8 cellular contexts compared by ENCODE assay signal in the genomic region with DNA sequence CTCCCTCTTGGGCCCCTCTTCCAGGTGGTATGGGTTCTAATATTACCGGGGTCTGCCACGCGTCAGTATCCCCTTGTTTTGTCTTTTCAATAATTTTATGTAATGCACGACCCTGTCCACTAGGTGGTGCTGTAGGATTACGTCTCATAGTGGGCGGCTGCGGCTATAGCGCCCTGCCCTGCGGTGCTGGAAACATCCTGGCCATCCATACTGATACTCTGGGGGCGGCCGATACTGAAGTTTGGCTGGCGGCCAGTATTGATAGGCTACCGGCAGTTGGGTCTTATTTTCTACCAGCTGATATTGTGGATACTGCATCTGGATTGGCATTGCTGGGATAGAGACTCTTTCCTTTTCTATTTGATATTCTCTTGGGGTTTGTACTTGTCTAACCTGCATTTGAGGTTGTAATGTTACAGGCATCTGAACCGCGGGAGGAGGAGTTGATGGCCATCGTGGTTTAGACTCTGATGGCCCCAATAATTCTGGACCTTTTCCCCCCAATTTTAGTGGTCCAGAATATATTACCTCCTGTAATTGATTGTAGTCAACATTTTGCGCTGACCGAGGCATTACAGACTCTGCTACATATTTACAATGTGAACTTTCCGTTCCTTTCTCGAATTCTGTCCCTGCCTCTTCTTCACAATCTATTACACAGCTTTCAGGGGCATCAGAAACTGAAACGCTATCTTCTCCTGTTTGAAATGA. TPM values are rescaled to one million over a fixed set of nuclear protein-coding genes. Genes with fewer than 3 reads are reported as not detected.
DNase-seq lines count a peak whose midpoint lies in the region; ATAC-seq, FAIRE-seq and TF ChIP-seq lines count a peak whose summit lies in the region.

No MANE protein-coding gene starts in this region.

- CTCF ChIA-PET in endothelial cell of umbilical vein (lab: Charles Lee) = interaction anchor here (0.9 to 2.2 kb wide), 7 partner anchors 10 to 276 kb away, joined by 3 to 19 read pairs (median 4); no protein-coding TSS in a partner anchor
- CTCF ChIA-PET in naive thymus-derived CD4-positive, alpha-beta T cell (lab: Charles Lee) = interaction anchor here (0.6 to 6.3 kb wide), 9 partner anchors 10 to 272 kb away, joined by 3 to 49 read pairs (median 4); a partner anchor contains a TSS

- in situ Hi-C loops in HAP-1 (cut with MboI; ENCODE audit: low sequenced_read_pairs) = loop anchor here (10.0 to 25.0 kb wide), 2 partner anchors 247 to 449 kb away; a partner anchor contains a TSS

- H3K36me3 Mint-ChIP-seq in naive thymus-derived CD4-positive, alpha-beta T cell = peaks cover 0 to 2% (median 0%) of the 10 kb centered on the region in 5 donors

- H3K36me3 ChIP-seq in HAP-1 (replicated peaks) (no peaks in the 10 kb centered on the region), endothelial cell of umbilical vein (ENCODE audit: control insufficient read depth in 2 of 2, extremely low read depth in 1 of 2, insufficient read depth in 2 of 2, low read length in 2 of 2) (no peaks in the 10 kb centered on the region)
- peaks cover 0 to 6% (median 2%) of the 10 kb centered on the region in 3 experiments for H3K36me3 ChIP-seq in naive thymus-derived CD4-positive, alpha-beta T cell (ENCODE audit: control insufficient read depth in 2 of 3, insufficient read depth in 3 of 3, low read length in 3 of 3)

- peaks cover 9 to 29% (median 20%) of the 10 kb centered on the region in 7 donors for H3K4me1 Mint-ChIP-seq in naive thymus-derived CD4-positive, alpha-beta T cell

- ATAC-seq in naive thymus-derived CD4-positive, alpha-beta T cell = no peak
- no peak for ATAC-seq in HG02938 (IDR thresholded peaks at IDR 0.05; ENCODE audit: unreplicated experiment)

- H3K9ac ChIP-seq in endothelial cell of umbilical vein (replicated peaks; ENCODE audit: extremely low read depth, insufficient read depth, low read length) = no peak overlapping the region

- POLR2A ChIA-PET in endothelial cell of umbilical vein (lab: Charles Lee) = no interaction called here
- POLR2A ChIA-PET in naive thymus-derived CD4-positive, alpha-beta T cell (lab: Charles Lee) = interaction anchor here (0.9 kb wide), 1 partner anchor 247 kb away, joined by 3 read pairs; no protein-coding TSS in a partner anchor

- peak; percentile 66 to 75 for TF ChIP-seq CTCF in endothelial cell of umbilical vein (IDR thresholded peaks at IDR 0.05; ENCODE audit: extremely low read depth in 1 of 2, insufficient read depth in 1 of 2, low read depth in 1 of 2, low read length in 2 of 2)

- DNase-seq in AG20443 (ENCODE audit: low spot score) (peak; percentile 67), HAP-1 (ENCODE audit: low spot score in 2 of 2) (peak; percentile 51 to 81), NCI-H82 (lab: John Stamatoyannopoulos, UW) (peak; percentile 92), endothelial cell of umbilical vein (ENCODE audit: low read depth, low spot score) (peak; percentile 69), substantia nigra (lab: John Stamatoyannopoulos, UW) (peak in 41 of 49 donors; percentile 21 to 93 (median 57))
- DNase-seq in activated CD8-positive, alpha-beta memory T cell treated with anti-CD3 and anti-CD28 coated beads for 4 hours (ENCODE audit: low read depth in 2 of 2) = peak; percentile 44 to 50
- peak; percentile 46 to 84 (median 71) for DNase-seq in naive thymus-derived CD4-positive, alpha-beta T cell

- H3K9me3 ChIP-seq in HAP-1 (no peaks in the 10 kb centered on the region), endothelial cell of umbilical vein (replicated peaks; ENCODE audit: control insufficient read depth, insufficient read depth, low read length) (no peaks in the 10 kb centered on the region)
- no peaks in the 10 kb centered on the region for H3K9me3 ChIP-seq in naive thymus-derived CD4-positive, alpha-beta T cell (ENCODE audit: control insufficient read depth in 2 of 3, low read length in 3 of 3)

- H3K27me3 ChIP-seq in HAP-1 (ENCODE audit: low read depth) = no peaks in the 10 kb centered on the region
- H3K27me3 ChIP-seq in endothelial cell of umbilical vein (ENCODE audit: control insufficient read depth in 2 of 2, insufficient read depth in 2 of 2, low read length in 2 of 2) = peaks cover 0 to 5% of the 10 kb centered on the region in 2 experiments
- H3K27me3 ChIP-seq in naive thymus-derived CD4-positive, alpha-beta T cell (ENCODE audit: control insufficient read depth in 2 of 2, insufficient read depth in 2 of 2, low read length in 2 of 2) = no peaks in the 10 kb centered on the region

- FAIRE-seq in endothelial cell of umbilical vein (lab: Jason Lieb, UNC) = peak; percentile 76

- peak overlapping the region in 1 of 9 donors; percentile 62 for H3K27ac Mint-ChIP-seq in naive thymus-derived CD4-positive, alpha-beta T cell

- dilution Hi-C loops in endothelial cell of umbilical vein (cut with MboI; ENCODE audit: extremely low pct_ligation_motif_present, low sequenced_read_pairs) = no loop called here

- no peaks in the 10 kb centered on the region for H3K9me1 ChIP-seq in endothelial cell of umbilical vein (replicated peaks; ENCODE audit: control insufficient read depth, extremely low read depth, insufficient read depth, low read length)

- H3K4me3 Mint-ChIP-seq in naive thymus-derived CD4-positive, alpha-beta T cell = peak overlapping the region in 2 of 10 donors; percentile 18 to 50

- H3K4me3 ChIP-seq in HAP-1 (no peak overlapping the region), endothelial cell of umbilical vein (replicated peaks in 1 of 3; ENCODE audit: insufficient read depth in 1 of 3, low read depth in 1 of 3, low read length in 3 of 3) (no peak overlapping the region)
- H3K4me3 ChIP-seq in naive thymus-derived CD4-positive, alpha-beta T cell (ENCODE audit: low read length) = no peak overlapping the region

- no TSS peak for BruUV-seq in endothelial cell of umbilical vein (replicated peaks; lab: Mats Ljungman, UMichigan)

- no peaks in the 10 kb centered on the region for H4K20me1 ChIP-seq in endothelial cell of umbilical vein (replicated peaks; ENCODE audit: control insufficient read depth, extremely low read depth, insufficient read depth, low read length)

- H3K4me2 ChIP-seq in endothelial cell of umbilical vein (ENCODE audit: insufficient read depth, low read length) = no peak overlapping the region

- peaks cover 1% of the 10 kb centered on the region for H3K79me2 ChIP-seq in endothelial cell of umbilical vein (ENCODE audit: control insufficient read depth, insufficient read depth, low read length)

- no peak overlapping the region for H2AFZ ChIP-seq in endothelial cell of umbilical vein (ENCODE audit: low read depth, low read length)

- H3K4me1 ChIP-seq in HAP-1 (peaks cover 12% of the 10 kb centered on the region), endothelial cell of umbilical vein (ENCODE audit: control insufficient read depth, extremely low read depth, insufficient read depth, low read length) (peaks cover 7% of the 10 kb centered on the region)
- peaks cover 18% of the 10 kb centered on the region in 2 donors for H3K4me1 ChIP-seq in naive thymus-derived CD4-positive, alpha-beta T cell (ENCODE audit: control insufficient read depth in 2 of 2, insufficient read depth in 2 of 2, low read length in 2 of 2)

- peaks cover 0 to 29% (median 0%) of the 10 kb centered on the region in 5 donors for H3K27me3 Mint-ChIP-seq in naive thymus-derived CD4-positive, alpha-beta T cell

- H3K27ac ChIP-seq in endothelial cell of umbilical vein (ENCODE audit: insufficient read depth, low read depth, low read length) (no peak overlapping the region), substantia nigra (ENCODE audit: low read depth, low read length, poor library complexity, severe bottlenecking) (peak overlapping the region; percentile 93)
- no peak overlapping the region for H3K27ac ChIP-seq in naive thymus-derived CD4-positive, alpha-beta T cell (ENCODE audit: low read depth, low read length)

- H3K9me3 Mint-ChIP-seq in naive thymus-derived CD4-positive, alpha-beta T cell = peaks cover 0 to 1% (median 0%) of the 10 kb centered on the region in 11 donors

- intact Hi-C loops in endothelial cell of umbilical vein (cut with micrococcal nuclease) = loop anchor here (1.0 to 5.0 kb wide), 4 partner anchors 156 to 449 kb away; a partner anchor contains a TSS
- intact Hi-C loops in naive thymus-derived CD4-positive, alpha-beta T cell (cut with micrococcal nuclease) = loop anchor here (1.0 to 10.0 kb wide), 5 partner anchors 54 to 277 kb away; a partner anchor contains a TSS

- TF ChIP-seq POLR2A in endothelial cell of umbilical vein (IDR thresholded peaks at IDR 0.05; ENCODE audit: low read depth, low read length) = no peak

RNA-seq across cellular contexts. Expression of a gene that starts 3.3 kb away (rescaled TPM):
- total RNA-seq in endothelial cell of umbilical vein = 43.2 and 44.9 TPM in 2 replicates
- polyA plus RNA-seq in endothelial cell of umbilical vein = 129 and 146 TPM in 2 replicates
- 78.8 and 99.9 TPM in 2 replicates for polyA plus RNA-seq in endothelial cell of umbilical vein (2011; cell fraction: cytosol; rRNA removed)
- polyA plus RNA-seq in endothelial cell of umbilical vein (2011; cell fraction: nucleus; rRNA removed) = 32.2 and 36.3 TPM in 2 replicates
- polyA plus RNA-seq in endothelial cell of umbilical vein (2012) = 59.0 and 80.5 TPM in 2 replicates
- 34.6 and 38.7 TPM in 2 replicates for polyA minus RNA-seq in endothelial cell of umbilical vein
- 16.9 TPM for polyA minus RNA-seq in endothelial cell of umbilical vein (2011; cell fraction: cytosol; rRNA and poly(A)+ RNA removed)
- 3.5 and 6.9 TPM in 2 replicates for polyA minus RNA-seq in endothelial cell of umbilical vein (2011; cell fraction: nucleus; rRNA and poly(A)+ RNA removed)
- 10 to 100 TPM; 27.2 to 54.9 (median 36.2) TPM for total RNA-seq in naive thymus-derived CD4-positive, alpha-beta T cell
- 10 to 100 TPM; 28.2 to 30.6 TPM for polyA plus RNA-seq in naive thymus-derived CD4-positive, alpha-beta T cell

RNA-seq across cellular contexts. Expression of a gene that starts 8.3 kb away (rescaled TPM):
- total RNA-seq in endothelial cell of umbilical vein = 0.37 TPM in 1 of 2 replicates, not detected in the other
- polyA plus RNA-seq in endothelial cell of umbilical vein = 0.50 and 0.60 TPM in 2 replicates
- 0.05 and 0.39 TPM in 2 replicates for polyA plus RNA-seq in endothelial cell of umbilical vein (2011; cell fraction: cytosol; rRNA removed)
- 3.1 and 4.1 TPM in 2 replicates for polyA plus RNA-seq in endothelial cell of umbilical vein (2011; cell fraction: nucleus; rRNA removed)
- polyA plus RNA-seq in endothelial cell of umbilical vein (2012) = 0.48 and 0.53 TPM in 2 replicates
- polyA minus RNA-seq in endothelial cell of umbilical vein = 0.27 TPM in 1 of 2 replicates, not detected in the other
- not detected for polyA minus RNA-seq in endothelial cell of umbilical vein (2011; cell fraction: cytosol; rRNA and poly(A)+ RNA removed)
- not detected in 2 replicates for polyA minus RNA-seq in endothelial cell of umbilical vein (2011; cell fraction: nucleus; rRNA and poly(A)+ RNA removed)
- total RNA-seq in naive thymus-derived CD4-positive, alpha-beta T cell = 1 to 10 TPM in 4 of 5 experiments, under 1 TPM in 1; 0.36 to 6.6 (median 3.0) TPM
- polyA plus RNA-seq in naive thymus-derived CD4-positive, alpha-beta T cell = under 1 TPM; 0.35 to 0.62 TPM

RNA-seq across cellular contexts. Expression of a gene that starts 19.9 kb away (rescaled TPM):
- 112 TPM in 2 replicates for total RNA-seq in endothelial cell of umbilical vein
- 60.8 and 61.3 TPM in 2 replicates for polyA plus RNA-seq in endothelial cell of umbilical vein
- 52.4 and 58.7 TPM in 2 replicates for polyA plus RNA-seq in endothelial cell of umbilical vein (2011; cell fraction: cytosol; rRNA removed)
- 87.8 and 92.7 TPM in 2 replicates for polyA plus RNA-seq in endothelial cell of umbilical vein (2011; cell fraction: nucleus; rRNA removed)
- polyA plus RNA-seq in endothelial cell of umbilical vein (2012) = 111 and 119 TPM in 2 replicates
- polyA minus RNA-seq in endothelial cell of umbilical vein = 72.8 and 74.6 TPM in 2 replicates
- 60.0 TPM for polyA minus RNA-seq in endothelial cell of umbilical vein (2011; cell fraction: cytosol; rRNA and poly(A)+ RNA removed)
- 37.0 and 48.5 TPM in 2 replicates for polyA minus RNA-seq in endothelial cell of umbilical vein (2011; cell fraction: nucleus; rRNA and poly(A)+ RNA removed)
- total RNA-seq in naive thymus-derived CD4-positive, alpha-beta T cell = 100 to 1,000 TPM in 1 of 5 experiments, 10 to 100 TPM in 4; 59.6 to 100 (median 60.9) TPM
- 10 to 100 TPM in 1 of 2 donors, 1 to 10 TPM in 1; 9.4 to 17.4 TPM for polyA plus RNA-seq in naive thymus-derived CD4-positive, alpha-beta T cell

RNA-seq across cellular contexts. Expression of a gene that starts 23.5 kb away (rescaled TPM):
- not detected in 2 replicates for total RNA-seq in endothelial cell of umbilical vein
- not detected in 2 replicates for polyA plus RNA-seq in endothelial cell of umbilical vein
- 0.13 TPM in 1 of 2 replicates, not detected in the other for polyA plus RNA-seq in endothelial cell of umbilical vein (2011; cell fraction: cytosol; rRNA removed)
- not detected in 2 replicates for polyA plus RNA-seq in endothelial cell of umbilical vein (2011; cell fraction: nucleus; rRNA removed)
- not detected in 2 replicates for polyA plus RNA-seq in endothelial cell of umbilical vein (2012)
- polyA minus RNA-seq in endothelial cell of umbilical vein = not detected in 2 replicates
- not detected for polyA minus RNA-seq in endothelial cell of umbilical vein (2011; cell fraction: cytosol; rRNA and poly(A)+ RNA removed)
- not detected in 2 replicates for polyA minus RNA-seq in endothelial cell of umbilical vein (2011; cell fraction: nucleus; rRNA and poly(A)+ RNA removed)
- total RNA-seq in naive thymus-derived CD4-positive, alpha-beta T cell = not detected
- not detected for polyA plus RNA-seq in naive thymus-derived CD4-positive, alpha-beta T cell

RNA-seq across cellular contexts. Expression of a gene that starts 29.8 kb away (rescaled TPM):
- not detected in 2 replicates for total RNA-seq in endothelial cell of umbilical vein
- polyA plus RNA-seq in endothelial cell of umbilical vein = not detected in 2 replicates
- polyA plus RNA-seq in endothelial cell of umbilical vein (2011; cell fraction: cytosol; rRNA removed) = not detected in 2 replicates
- polyA plus RNA-seq in endothelial cell of umbilical vein (2011; cell fraction: nucleus; rRNA removed) = not detected in 2 replicates
- not detected in 2 replicates for polyA plus RNA-seq in endothelial cell of umbilical vein (2012)
- polyA minus RNA-seq in endothelial cell of umbilical vein = not detected in 2 replicates
- polyA minus RNA-seq in endothelial cell of umbilical vein (2011; cell fraction: cytosol; rRNA and poly(A)+ RNA removed) = not detected
- polyA minus RNA-seq in endothelial cell of umbilical vein (2011; cell fraction: nucleus; rRNA and poly(A)+ RNA removed) = not detected in 2 replicates
- under 1 TPM in 1 of 5 experiments, not detected in 4; 0.83 TPM for total RNA-seq in naive thymus-derived CD4-positive, alpha-beta T cell
- polyA plus RNA-seq in naive thymus-derived CD4-positive, alpha-beta T cell = not detected
